ENCODE assay signal across 17 cellular contexts in genomic region chr1:7536891-7537591, GRCh38.
A peak's percentile ranks its signal among the peaks of the same experiment; 100 is the strongest.
DNase-seq lines count a peak whose midpoint lies in the region; ATAC-seq, FAIRE-seq and TF ChIP-seq lines count a peak whose summit lies in the region.
"Had no signal": no experiment of that assay in that cellular context is flagged by ENCODE, and none has a peak within 500 bp of the region (broad histone marks: within the 10 kb centered on the region; RNA-seq: fewer than 3 reads in every experiment).

No MANE protein-coding gene starts in this region.

- H3K14ac ChIP-seq in H1 (ENCODE audit: insufficient read length) = no peak overlapping the region

- peak overlapping the region; percentile 4 for H4K5ac ChIP-seq in H1 (ENCODE audit: insufficient read length, low read depth, low read length)

- DNase-seq in NCI-H524 (lab: John Stamatoyannopoulos, UW) (peak; percentile 36 to 74), NCI-H524 treated with DMSO at 0.1 percent for 48 hours (lab: John Stamatoyannopoulos, UW) (no peak), NCI-H187 treated with DMSO at 0.1 percent for 48 hours (lab: John Stamatoyannopoulos, UW) (peak; percentile 35), H1 (ENCODE audit: low read depth in 1 of 2, low spot score in 2 of 2) (no peak), retina (peak; percentile 49), NCI-H748 (lab: John Stamatoyannopoulos, UW; ENCODE audit: unreplicated experiment) (no peak), activated gamma-delta T cell treated with Interleukin-2 at 50 U/mL for 16 hours (no peak)
- DNase-seq: activated CD8-positive, alpha-beta memory T cell treated with anti-CD3 and anti-CD28 coated beads for 24 hours; CD8-positive, alpha-beta T cell; EL; SIG-M5; stimulated activated naive CD8-positive, alpha-beta T cell treated with anti-CD3 and anti-CD28 coated beads, Interleukin-15, Interleukin-2, amounts not matched to agents 100 U/mL and 50 U/mL, for 24 hours; upper lobe of left lung had no signal

- 0 out of 8 replicates have a peak overlapping the region, but pooled peaks of 1 of the 4 experiments have one; percentile 22 for H3K4me3 ChIP-seq in H1 (ENCODE audit: extremely low read depth in 1 of 4, insufficient read depth in 2 of 4, low read depth in 3 of 4, low read length in 4 of 4)
- H3K4me3 ChIP-seq: dorsolateral prefrontal cortex, upper lobe of left lung had no signal

- no peak overlapping the region for H3K9ac ChIP-seq in H1 (replicated peaks in 1 of 4; ENCODE audit: extremely low read depth in 1 of 4, low read depth in 3 of 4, low read length in 3 of 4)

- H3K27ac ChIP-seq in H1 (ENCODE audit: low read depth, low read length) = no peak overlapping the region
- H3K27ac ChIP-seq: dorsolateral prefrontal cortex, upper lobe of left lung had no signal

- peak overlapping the region; percentile 98 for H3K18ac ChIP-seq in H1 (ENCODE audit: extremely low read depth, low read length)

- H2BK120ac ChIP-seq in H1 (replicated peaks; ENCODE audit: low read depth, low read length) = peak overlapping the region; percentile 76

- no peaks in the 10 kb centered on the region for H3K23me2 ChIP-seq in H1 (ENCODE audit: low read depth, low read length)

- H4K20me1 ChIP-seq in H1 (replicated peaks in 1 of 2; ENCODE audit: control insufficient read depth in 1 of 2, insufficient read depth in 2 of 2, low read length in 2 of 2) = no peaks in the 10 kb centered on the region

- CTCF ChIA-PET in H1 (lab: Charles Lee; ENCODE audit: partially characterized antibody) = interaction anchor here (0.6 to 2.6 kb wide), 15 partner anchors 9 to 313 kb away, joined by 3 to 17 read pairs (median 3); no protein-coding TSS in a partner anchor

- no peaks in the 10 kb centered on the region for H3K36me3 ChIP-seq in H1 (ENCODE audit: control insufficient read depth in 2 of 4, insufficient read depth in 4 of 4, low read length in 3 of 4)
- H3K36me3 ChIP-seq: upper lobe of left lung had no signal

- no peaks in the 10 kb centered on the region for H3K79me1 ChIP-seq in H1 (ENCODE audit: low read depth, low read length)

- peak overlapping the region; percentile 78; the same call in 1 of the 2 replicates for H2AK5ac ChIP-seq in H1 (ENCODE audit: low read depth, low read length)

- peak overlapping the region; percentile 82; the same call in 1 of the 2 replicates for H4K8ac ChIP-seq in H1 (ENCODE audit: extremely low read depth, insufficient read depth, low read length)

- no peaks in the 10 kb centered on the region for H3K79me2 ChIP-seq in H1 (ENCODE audit: control insufficient read depth in 1 of 2, insufficient read depth in 2 of 2, low read length in 2 of 2)

- TF ChIP-seq CTCF in H1 (IDR thresholded peaks at IDR 0.05; ENCODE audit: control extremely low read depth in 1 of 3, insufficient read depth in 1 of 3, low read depth in 1 of 3, low read length in 3 of 3) = no peak

- ATAC-seq in GM18502 (IDR thresholded peaks at IDR 0.05; ENCODE audit: poor library complexity, unreplicated experiment) = no peak
- ATAC-seq: activated CD4-positive, CD25-positive, alpha-beta regulatory T cell treated with anti-CD3 and anti-CD28 coated beads, Interleukin-2, amount 50 U/mL, for 24 hours; CD8-positive, alpha-beta T cell; esophagus mucosa; stimulated activated naive CD8-positive, alpha-beta T cell treated with anti-CD3 and anti-CD28 coated beads, Interleukin-15, Interleukin-2, amounts not matched to agents 100 U/mL and 50 U/mL, for 24 hours had no signal

- no peak for TF ChIP-seq EP300 in H1 (IDR thresholded peaks at IDR 0.05; ENCODE audit: borderline replicate concordance in 1 of 2, low read depth in 2 of 2, low read length in 2 of 2)

- WGBS in H1 (ENCODE audit: extremely low coverage in 1 of 2, insufficient coverage in 1 of 2, insufficient read length in 1 of 2, insufficient replicate concordance in 2 of 2, low coverage in 1 of 2, low lambda C conversion rate in 2 of 2, missing lambda C conversion rate in 1 of 2), 2 experiments = 76% methylated on average over 20 of the region's 20 CpGs; no CpG with 5 or more reads in 1 of the 2 experiments

- peak overlapping the region; percentile 95; the same call in 1 of the 2 replicates for H2BK15ac ChIP-seq in H1 (ENCODE audit: low read length)

- peak overlapping the region; percentile 100 for H2BK12ac ChIP-seq in H1 (ENCODE audit: low read depth, low read length)

- peaks cover 0 to 4% (median 2%) of the 10 kb centered on the region in 4 experiments; a peak in 3 of 7 replicates for H3K27me3 ChIP-seq in H1 (replicated peaks in 1 of 4; ENCODE audit: control insufficient read depth in 3 of 4, extremely low read depth in 1 of 4, insufficient read depth in 3 of 4, low read length in 3 of 4)
- H3K27me3 ChIP-seq: dorsolateral prefrontal cortex, upper lobe of left lung had no signal

- peak overlapping the region; percentile 40 to 61 for H3K4me2 ChIP-seq in H1 (ENCODE audit: insufficient read depth in 1 of 2, low read depth in 2 of 2, low read length in 2 of 2)

- H3K23ac ChIP-seq in H1 (ENCODE audit: insufficient read length) = no peak overlapping the region

- no peaks in the 10 kb centered on the region for H3K9me3 ChIP-seq in H1 (ENCODE audit: insufficient read depth in 2 of 2, low read depth in 1 of 2, low read length in 1 of 2)
- H3K9me3 ChIP-seq: upper lobe of left lung had no signal

- no peak overlapping the region for H2AFZ ChIP-seq in H1 (ENCODE audit: low read length)

- POLR2A ChIA-PET in H1 (lab: Charles Lee; ENCODE audit: partially characterized antibody) = no interaction called here

- H2BK5ac ChIP-seq in H1 (ENCODE audit: low read depth, low read length) = peak overlapping the region; percentile 93; the same call in 1 of the 2 replicates

- peak overlapping the region; percentile 97 for H2BK20ac ChIP-seq in H1 (ENCODE audit: low read length)

- no peak for TF ChIP-seq POLR2A in H1 (IDR thresholded peaks at IDR 0.05; ENCODE audit: control extremely low read depth in 1 of 2, low read depth in 2 of 2, low read length in 2 of 2)

- TF ChIP-seq RAD21 in H1 (IDR thresholded peaks at IDR 0.05 in 1 of 2, conservative IDR thresholded peaks at IDR 0.05 in 1 of 2; ENCODE audit: low read depth in 2 of 2, low read length in 2 of 2) = no peak

- H3K4me1 ChIP-seq in H1 (replicated peaks in 1 of 4; ENCODE audit: control insufficient read depth in 3 of 4, insufficient read depth in 4 of 4, low read length in 3 of 4) = peaks cover 9 to 34% (median 25%) of the 10 kb centered on the region in 4 experiments

- FAIRE-seq in H1 (lab: Jason Lieb, UNC) = no peak

- no peak overlapping the region for H3K4ac ChIP-seq in H1 (replicated peaks; ENCODE audit: insufficient read length, low read depth, low read length)

- no peak overlapping the region for H3K56ac ChIP-seq in H1 (replicated peaks; ENCODE audit: insufficient read length, low read depth, low read length)

- peak overlapping the region; percentile 37 for H4K91ac ChIP-seq in H1 (replicated peaks; ENCODE audit: insufficient read length, low read length)

TF ChIP-seq in H1, 55 proteins besides CTCF, POLR2A, EP300 and RAD21:
- TF ChIP-seq ATF2 (IDR thresholded peaks at IDR 0.05; ENCODE audit: low read length) = no peak
- peak; percentile 58; the same call in 1 of the 2 replicates for TF ChIP-seq MAX (IDR thresholded peaks at IDR 0.05)

Comparison
In these comparisons a context has a peak if more than half of its experiments do, and no peak if none do; other contexts are left out.
1. DNase-seq: peak in NCI-H524 (2 of 2), NCI-H187 treated with DMSO at 0.1 percent for 48 hours (single experiment) and retina (single experiment); none in NCI-H524 treated with DMSO at 0.1 percent for 48 hours (single experiment), H1 (0 of 2), NCI-H748 (single experiment) and activated gamma-delta T cell treated with Interleukin-2 at 50 U/mL for 16 hours (single experiment).